Comparison of ENCODE assay signal across 9 cellular contexts in genomic region chr17:40307001-40307690, GRCh38. TPM values are rescaled to one million over a fixed set of nuclear protein-coding genes. Genes with fewer than 3 reads are reported as not detected.
A peak's percentile ranks its signal among the peaks of the same experiment; 100 is the strongest.
DNase-seq lines count a peak whose midpoint lies in the region; ATAC-seq and TF ChIP-seq lines count a peak whose summit lies in the region.
"Had no signal": no experiment of that assay in that cellular context is flagged by ENCODE, and none has a peak within 500 bp of the region (broad histone marks: within the 10 kb centered on the region; RNA-seq: fewer than 3 reads in every experiment).

No MANE protein-coding gene starts in this region.

- DNase-seq in RPMI8226: peak; percentile 40
- DNase-seq in fibroblast of mammary gland (ENCODE audit: low read depth): peak; percentile 80
- no peak for DNase-seq in kidney glomerular epithelial cell (lab: John Stamatoyannopoulos, UW)
- DNase-seq in AG08396 (ENCODE audit: low spot score): no peak
- DNase-seq in CD14-positive monocyte (ENCODE audit: low spot score): no peak

- H3K4me3 ChIP-seq in HUES48 (ENCODE audit: low read depth, low read length): 0 out of 2 replicates have a peak overlapping the region, but pooled peaks have one; percentile 3
- H3K4me3 ChIP-seq in fibroblast of mammary gland (ENCODE audit: control insufficient read depth, low read depth, low read length): no peak overlapping the region
- peak overlapping the region; percentile 37 for H3K4me3 ChIP-seq in skeletal muscle satellite cell (ENCODE audit: low read length)

- peaks cover 23% of the 10 kb centered on the region for H3K36me3 ChIP-seq in HUES48 (ENCODE audit: control insufficient read depth, insufficient read depth, low read length)
- no peaks in the 10 kb centered on the region for H3K36me3 ChIP-seq in skeletal muscle satellite cell (ENCODE audit: insufficient read depth, low read length)

- H3K27ac ChIP-seq in HUES48 (ENCODE audit: low read depth, low read length): peak overlapping the region; percentile 69

- TF ChIP-seq CTCF in fibroblast of mammary gland (conservative IDR thresholded peaks at IDR 0.05; ENCODE audit: control insufficient read depth, insufficient read depth, low read depth, low read length) (no peak), CD14-positive monocyte (IDR thresholded peaks at IDR 0.05) (no peak)

- peaks cover 42% of the 10 kb centered on the region for H3K4me1 ChIP-seq in HUES48 (ENCODE audit: control insufficient read depth, insufficient read depth, low read length)
- peaks cover 66% of the 10 kb centered on the region for H3K4me1 ChIP-seq in skeletal muscle satellite cell (ENCODE audit: control insufficient read depth, insufficient read depth, low read length)

- H3K27me3 ChIP-seq in HUES48 (ENCODE audit: control insufficient read depth, insufficient read depth, low read length) (no peaks in the 10 kb centered on the region), skeletal muscle satellite cell (ENCODE audit: control insufficient read depth, insufficient read depth, low read length) (no peaks in the 10 kb centered on the region)

- intact Hi-C loops in CD14-positive monocyte (cut with micrococcal nuclease): loop anchor here (5.0 to 10.0 kb wide), 2 partner anchors 35 to 228 kb away; no protein-coding TSS in a partner anchor

- H3K4me3 Mint-ChIP-seq in CD14-positive monocyte: no peak overlapping the region
- H3K4me3 Mint-ChIP-seq: neural crest cell had no signal

- peak overlapping the region; percentile 35 for H3K4me2 ChIP-seq in skeletal muscle satellite cell (ENCODE audit: low read length)

- no peak overlapping the region for H3K27ac Mint-ChIP-seq in CD14-positive monocyte

- ATAC-seq in GM18909 (IDR thresholded peaks at IDR 0.05; ENCODE audit: poor library complexity, unreplicated experiment): no peak

- H3K27me3 Mint-ChIP-seq in CD14-positive monocyte (ENCODE audit: low read depth in 3 of 3): peaks cover 0 to 5% (median 4%) of the 10 kb centered on the region in 3 donors

- H3K4me1 Mint-ChIP-seq in CD14-positive monocyte: peaks cover 11% of the 10 kb centered on the region

- no peaks in the 10 kb centered on the region for H3K9me3 Mint-ChIP-seq in CD14-positive monocyte
- H3K9me3 Mint-ChIP-seq: neural crest cell had no signal

- no peak overlapping the region for H3K9ac ChIP-seq in HUES48 (ENCODE audit: low read depth, low read length)
- H3K9ac ChIP-seq in skeletal muscle satellite cell (ENCODE audit: low read depth, low read length): no peak overlapping the region

- H3K9me3 ChIP-seq in HUES48 (ENCODE audit: control insufficient read depth, insufficient read depth, low read length) (no peaks in the 10 kb centered on the region), skeletal muscle satellite cell (replicated peaks; ENCODE audit: low read length) (no peaks in the 10 kb centered on the region)

- H3K36me3 Mint-ChIP-seq in CD14-positive monocyte: peaks cover 0 to 3% of the 10 kb centered on the region in 2 donors

RNA-seq across cellular contexts. Expression of gene RARA, which starts 1.8 kb away (rescaled TPM):
- total RNA-seq in skeletal muscle satellite cell (2012; rRNA removed): 11.2 and 17.0 TPM in 2 replicates
- polyA plus RNA-seq in CD14-positive monocyte: 10 to 100 TPM; 14.9 to 29.4 TPM

RNA-seq across cellular contexts. Expression of gene CDC6, which starts 19.5 kb away (rescaled TPM):
- 22.1 and 22.6 TPM in 2 replicates for total RNA-seq in skeletal muscle satellite cell (2012; rRNA removed)
- polyA plus RNA-seq in CD14-positive monocyte: under 1 TPM in 1 of 2 donors, not detected in 1; 0.11 TPM

RNA-seq across cellular contexts. Expression of gene GJD3, which starts 57.4 kb away (rescaled TPM):
- 0.22 and 0.25 TPM in 2 replicates for total RNA-seq in skeletal muscle satellite cell (2012; rRNA removed)
- not detected for polyA plus RNA-seq in CD14-positive monocyte
- total RNA-seq: neural crest cell had no signal

Comparison
In these comparisons a context has a peak if more than half of its experiments do, and no peak if none do; other contexts are left out.
1. DNase-seq: peak in RPMI8226 (single experiment) and fibroblast of mammary gland (single experiment); none in kidney glomerular epithelial cell (single experiment), AG08396 (single experiment) and CD14-positive monocyte (single experiment).